15 cellular contexts compared by ENCODE assay signal in genomic region chr6:11636121-11636520, GRCh38.
A peak's percentile ranks its signal among the peaks of the same experiment; 100 is the strongest.
DNase-seq lines count a peak whose midpoint lies in the region; ATAC-seq, FAIRE-seq and TF ChIP-seq lines count a peak whose summit lies in the region.
"Had no signal": no experiment of that assay in that cellular context is flagged by ENCODE, and none has a peak within 500 bp of the region (broad histone marks: within the 10 kb centered on the region; RNA-seq: fewer than 3 reads in every experiment).

No MANE protein-coding gene starts in this region.

- no peak overlapping the region for H4K91ac ChIP-seq in H1 (replicated peaks; ENCODE audit: insufficient read length, low read length)

- H3K14ac ChIP-seq in H1 (ENCODE audit: insufficient read length) = no peak overlapping the region

- no peak overlapping the region for H4K5ac ChIP-seq in H1 (ENCODE audit: insufficient read length, low read depth, low read length)

- H3K27me3 ChIP-seq in GM23338 (ENCODE audit: insufficient read depth) = no peaks in the 10 kb centered on the region
- no peaks in the 10 kb centered on the region for H3K27me3 ChIP-seq in H1 (replicated peaks in 1 of 4; ENCODE audit: control insufficient read depth in 3 of 4, extremely low read depth in 1 of 4, insufficient read depth in 3 of 4, low read length in 3 of 4)
- H3K27me3 ChIP-seq in stomach = no peaks in the 10 kb centered on the region
- H3K27me3 ChIP-seq: BLaER1 had no signal

- TF ChIP-seq POLR2A in H1 (IDR thresholded peaks at IDR 0.05; ENCODE audit: control extremely low read depth in 1 of 2, low read depth in 2 of 2, low read length in 2 of 2) = no peak
- TF ChIP-seq POLR2A in stomach (IDR thresholded peaks at IDR 0.05) = no peak

- H3K27ac ChIP-seq in GM23338 (ENCODE audit: low read depth) (no peak overlapping the region), H1 (ENCODE audit: low read depth, low read length) (no peak overlapping the region), stomach (no peak overlapping the region)
- H3K27ac ChIP-seq: BLaER1 had no signal

- no peaks in the 10 kb centered on the region for H3K23me2 ChIP-seq in H1 (ENCODE audit: low read depth, low read length)

- H3K36me3 Mint-ChIP-seq in GM23338 (ENCODE audit: low read depth) (peaks cover 2% of the 10 kb centered on the region; the same call in 1 of the 3 replicates), neural crest cell (ENCODE audit: low read depth) (no peaks in the 10 kb centered on the region)
- no peaks in the 10 kb centered on the region for H3K36me3 Mint-ChIP-seq in activated CD8-positive, alpha-beta T cell treated with anti-CD3 and anti-CD28 coated beads for 36 hours (ENCODE audit: low read depth)
- H3K36me3 Mint-ChIP-seq: CD14-positive monocyte; CD4-positive, alpha-beta memory T cell had no signal

- H3K79me1 ChIP-seq in H1 (ENCODE audit: low read depth, low read length) = no peaks in the 10 kb centered on the region

- intact Hi-C loops in stomach (cut with DNase I; ENCODE audit: low total_unique reads) = no loop called here
- intact Hi-C loops in activated CD8-positive, alpha-beta T cell treated with anti-CD3 and anti-CD28 coated beads for 36 hours (cut with micrococcal nuclease) = no loop called here
- intact Hi-C loops in sciatic nerve (cut with DNase I) = no loop called here

- H3K9me3 ChIP-seq in H1 (ENCODE audit: insufficient read depth in 2 of 2, low read depth in 1 of 2, low read length in 1 of 2) (no peaks in the 10 kb centered on the region), stomach (no peaks in the 10 kb centered on the region)
- H3K9me3 ChIP-seq: BLaER1 had no signal

- FAIRE-seq in H1 (lab: Jason Lieb, UNC) = no peak
- FAIRE-seq: H54 had no signal

- no peak overlapping the region for H3K18ac ChIP-seq in H1 (ENCODE audit: extremely low read depth, low read length)

- H3K79me2 ChIP-seq in GM23338 (replicated peaks; ENCODE audit: insufficient read depth) (no peaks in the 10 kb centered on the region), H1 (ENCODE audit: control insufficient read depth in 1 of 2, insufficient read depth in 2 of 2, low read length in 2 of 2) (no peaks in the 10 kb centered on the region)

- no peak overlapping the region for H3K9ac ChIP-seq in H1 (replicated peaks in 1 of 4; ENCODE audit: extremely low read depth in 1 of 4, low read depth in 3 of 4, low read length in 3 of 4)
- H3K9ac ChIP-seq: BLaER1 had no signal

- peaks cover 10% of the 10 kb centered on the region for H3K9me2 ChIP-seq in GM23338 (ENCODE audit: insufficient read depth)

- DNase-seq in GM23338 (ENCODE audit: low spot score) = no peak
- DNase-seq in H1 (ENCODE audit: low read depth in 1 of 2, low spot score in 2 of 2) = no peak
- no peak for DNase-seq in neural crest cell (ENCODE audit: low read depth, low spot score)
- DNase-seq in stomach = peak; percentile 80
- no peak for DNase-seq in activated CD8-positive, alpha-beta T cell treated with anti-CD3 and anti-CD28 coated beads for 36 hours
- no peak for DNase-seq in sciatic nerve (ENCODE audit: low spot score)
- no peak for DNase-seq in DMS 273 treated with DMSO at 0.1 percent for 48 hours (lab: John Stamatoyannopoulos, UW)
- DNase-seq: 8988T, GF-D8, HCEC 1CT had no signal

- H2BK120ac ChIP-seq in H1 (replicated peaks; ENCODE audit: low read depth, low read length) = no peak overlapping the region

- POLR2A ChIA-PET in H1 (lab: Charles Lee; ENCODE audit: partially characterized antibody) = no interaction called here
- POLR2A ChIA-PET in activated CD8-positive, alpha-beta T cell treated with anti-CD3 and anti-CD28 coated beads for 36 hours (lab: Charles Lee) = no interaction called here

- H4K20me1 ChIP-seq in GM23338 (replicated peaks; ENCODE audit: insufficient read depth) = no peaks in the 10 kb centered on the region
- H4K20me1 ChIP-seq in H1 (replicated peaks in 1 of 2; ENCODE audit: control insufficient read depth in 1 of 2, insufficient read depth in 2 of 2, low read length in 2 of 2) = no peaks in the 10 kb centered on the region
- H4K20me1 ChIP-seq: BLaER1 had no signal

- no peak overlapping the region for H3K56ac ChIP-seq in H1 (replicated peaks; ENCODE audit: insufficient read length, low read depth, low read length)

- 0 out of 2 replicates have a peak overlapping the region, but pooled peaks have one; percentile 21 for H2BK20ac ChIP-seq in H1 (ENCODE audit: low read length)

- ATAC-seq in GM23338 (no peak), sciatic nerve (no peak), GM18909 (IDR thresholded peaks at IDR 0.05; ENCODE audit: poor library complexity, unreplicated experiment) (no peak)
- ATAC-seq in activated CD8-positive, alpha-beta T cell treated with anti-CD3 and anti-CD28 coated beads for 36 hours = no peak

- no peak overlapping the region for H3K4me3 ChIP-seq in GM23338
- H3K4me3 ChIP-seq in H1 (ENCODE audit: extremely low read depth in 1 of 4, insufficient read depth in 2 of 4, low read depth in 3 of 4, low read length in 4 of 4) = no peak overlapping the region
- no peak overlapping the region for H3K4me3 ChIP-seq in stomach
- H3K4me3 ChIP-seq: BLaER1 had no signal

- no peak overlapping the region for H3K23ac ChIP-seq in H1 (ENCODE audit: insufficient read length)

- H2BK12ac ChIP-seq in H1 (ENCODE audit: low read depth, low read length) = peak overlapping the region; percentile 68; the same call in 1 of the 2 replicates

- 0 out of 2 replicates have a peak overlapping the region, but pooled peaks have one; percentile 7 for H2BK5ac ChIP-seq in H1 (ENCODE audit: low read depth, low read length)

- H3K4me1 Mint-ChIP-seq in GM23338 = no peaks in the 10 kb centered on the region; the same call in 2 of the 3 replicates
- H3K4me1 Mint-ChIP-seq in neural crest cell = peaks cover 7% of the 10 kb centered on the region
- no peaks in the 10 kb centered on the region for H3K4me1 Mint-ChIP-seq in activated CD8-positive, alpha-beta T cell treated with anti-CD3 and anti-CD28 coated beads for 36 hours (ENCODE audit: low read depth)
- H3K4me1 Mint-ChIP-seq: CD14-positive monocyte; CD4-positive, alpha-beta memory T cell had no signal

- no peak overlapping the region for H3K4me3 Mint-ChIP-seq in GM23338
- no peak overlapping the region for H3K4me3 Mint-ChIP-seq in neural crest cell
- H3K4me3 Mint-ChIP-seq in activated CD8-positive, alpha-beta T cell treated with anti-CD3 and anti-CD28 coated beads for 36 hours = no peak overlapping the region
- H3K4me3 Mint-ChIP-seq: CD14-positive monocyte; CD4-positive, alpha-beta memory T cell had no signal

- H2BK15ac ChIP-seq in H1 (ENCODE audit: low read length) = no peak overlapping the region

- no peak for TF ChIP-seq CTCF in GM23338 (conservative IDR thresholded peaks at IDR 0.05; ENCODE audit: low read depth in 2 of 2)
- no peak for TF ChIP-seq CTCF in H1 (IDR thresholded peaks at IDR 0.05; ENCODE audit: control extremely low read depth in 1 of 3, insufficient read depth in 1 of 3, low read depth in 1 of 3, low read length in 3 of 3)
- TF ChIP-seq CTCF in neural crest cell (conservative IDR thresholded peaks at IDR 0.05) = no peak
- TF ChIP-seq CTCF in stomach (IDR thresholded peaks at IDR 0.05) = no peak
- TF ChIP-seq CTCF in activated CD8-positive, alpha-beta T cell treated with anti-CD3 and anti-CD28 coated beads for 36 hours (IDR thresholded peaks at IDR 0.05) = no peak

- TF ChIP-seq EP300 in H1 (IDR thresholded peaks at IDR 0.05; ENCODE audit: borderline replicate concordance in 1 of 2, low read depth in 2 of 2, low read length in 2 of 2) = no peak
- no peak for TF ChIP-seq EP300 in stomach (IDR thresholded peaks at IDR 0.05)

- no peak for TF ChIP-seq RAD21 in H1 (IDR thresholded peaks at IDR 0.05 in 1 of 2, conservative IDR thresholded peaks at IDR 0.05 in 1 of 2; ENCODE audit: low read depth in 2 of 2, low read length in 2 of 2)

- H3K36me3 ChIP-seq in GM23338 (ENCODE audit: insufficient read depth) = no peaks in the 10 kb centered on the region
- H3K36me3 ChIP-seq in H1 (ENCODE audit: control insufficient read depth in 2 of 4, insufficient read depth in 4 of 4, low read length in 3 of 4) = no peaks in the 10 kb centered on the region
- H3K36me3 ChIP-seq in stomach = no peaks in the 10 kb centered on the region
- H3K36me3 ChIP-seq: BLaER1 had no signal

- H3K4ac ChIP-seq in H1 (replicated peaks; ENCODE audit: insufficient read length, low read depth, low read length) = no peak overlapping the region

- H3K4me2 ChIP-seq in GM23338 (no peak overlapping the region), H1 (ENCODE audit: insufficient read depth in 1 of 2, low read depth in 2 of 2, low read length in 2 of 2) (no peak overlapping the region)
- H3K4me2 ChIP-seq: BLaER1 had no signal

- H3F3A ChIP-seq in GM23338 (replicated peaks; ENCODE audit: low read depth) = no peaks in the 10 kb centered on the region

- H2AFZ ChIP-seq in GM23338 = peak overlapping the region; percentile 38; the same call in 1 of the 2 replicates
- H2AFZ ChIP-seq in H1 (ENCODE audit: low read length) = peak overlapping the region; percentile 59; the same call in 1 of the 2 replicates

- H3K9me3 Mint-ChIP-seq in GM23338 (peaks cover 2% of the 10 kb centered on the region), neural crest cell (no peaks in the 10 kb centered on the region)
- H3K9me3 Mint-ChIP-seq in activated CD8-positive, alpha-beta T cell treated with anti-CD3 and anti-CD28 coated beads for 36 hours = no peaks in the 10 kb centered on the region
- H3K9me3 Mint-ChIP-seq: CD14-positive monocyte; CD4-positive, alpha-beta memory T cell had no signal

- no peak overlapping the region for H2AK5ac ChIP-seq in H1 (ENCODE audit: low read depth, low read length)

- CTCF ChIA-PET in H1 (lab: Charles Lee; ENCODE audit: partially characterized antibody) = interaction anchor here (1.7 to 1.8 kb wide), 2 partner anchors 8 to 11 kb away, joined by 5 read pairs; no protein-coding TSS in a partner anchor
- CTCF ChIA-PET in activated CD8-positive, alpha-beta T cell treated with anti-CD3 and anti-CD28 coated beads for 36 hours (lab: Charles Lee) = interaction anchor here (0.9 to 1.6 kb wide), 2 partner anchors 10 to 20 kb away, joined by 3 to 9 read pairs; no protein-coding TSS in a partner anchor

- H3K27me3 Mint-ChIP-seq in GM23338 (ENCODE audit: insufficient read depth, low read depth, poor library complexity) = no peaks in the 10 kb centered on the region
- H3K27me3 Mint-ChIP-seq in neural crest cell (ENCODE audit: low read depth) = no peaks in the 10 kb centered on the region
- no peaks in the 10 kb centered on the region for H3K27me3 Mint-ChIP-seq in activated CD8-positive, alpha-beta T cell treated with anti-CD3 and anti-CD28 coated beads for 36 hours
- H3K27me3 Mint-ChIP-seq: CD4-positive, alpha-beta memory T cell had no signal

- no peak overlapping the region for H4K8ac ChIP-seq in H1 (ENCODE audit: extremely low read depth, insufficient read depth, low read length)

- H3K4me1 ChIP-seq in GM23338 (ENCODE audit: insufficient read depth) (no peaks in the 10 kb centered on the region), H1 (replicated peaks in 1 of 4; ENCODE audit: control insufficient read depth in 3 of 4, insufficient read depth in 4 of 4, low read length in 3 of 4) (peaks cover 0 to 2% (median 0%) of the 10 kb centered on the region in 4 experiments; a peak in 1 of 7 replicates), stomach (peaks cover 17 to 34% (median 19%) of the 10 kb centered on the region in 4 donors)

- 93% methylated on average over 5 of the region's 5 CpGs; no CpG with 5 or more reads in 1 of the 2 experiments for WGBS in H1 (ENCODE audit: extremely low coverage in 1 of 2, insufficient coverage in 1 of 2, insufficient read length in 1 of 2, insufficient replicate concordance in 2 of 2, low coverage in 1 of 2, low lambda C conversion rate in 2 of 2, missing lambda C conversion rate in 1 of 2), 2 experiments
- WGBS in stomach, 5 donors = 53 to 74% (median 65%) methylated on average over 5 of the region's 5 CpGs

- H3K27ac Mint-ChIP-seq in GM23338 = no peak overlapping the region
- peak overlapping the region; percentile 80 for H3K27ac Mint-ChIP-seq in neural crest cell (ENCODE audit: unreplicated experiment)
- no peak overlapping the region for H3K27ac Mint-ChIP-seq in activated CD8-positive, alpha-beta T cell treated with anti-CD3 and anti-CD28 coated beads for 36 hours
- H3K27ac Mint-ChIP-seq: CD4-positive, alpha-beta memory T cell had no signal
